In the genomic region with DNA sequence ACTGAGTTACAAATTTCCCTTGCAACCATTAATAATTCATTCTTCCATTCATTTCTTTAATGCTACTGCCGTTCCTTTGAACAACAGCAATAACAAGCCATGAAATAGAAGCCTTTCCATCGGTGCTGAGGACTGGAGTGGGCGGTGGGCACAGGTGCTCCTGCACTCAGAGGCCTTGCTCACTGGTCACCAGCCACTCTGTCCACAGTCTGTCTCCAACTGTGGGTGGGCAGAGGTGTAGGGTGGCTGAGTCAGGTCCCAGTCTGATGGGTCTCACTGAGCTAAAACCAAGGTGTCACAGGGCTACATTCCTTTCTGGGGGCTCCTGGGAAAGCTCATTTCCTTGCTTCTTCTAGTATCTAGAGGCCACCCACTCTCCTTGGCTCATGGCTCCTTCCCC, we compare ENCODE assay signal across 32 cellular contexts. TPM values are rescaled to one million over a fixed set of nuclear protein-coding genes. Genes with fewer than 3 reads are reported as not detected.
"Had no signal": no experiment of that assay in that cellular context is flagged by ENCODE, and none has a peak within 500 bp of the region (broad histone marks: within the 10 kb centered on the region; RNA-seq: fewer than 3 reads in every experiment).

No MANE protein-coding gene starts in this region.

- H3K27ac ChIP-seq: brain microvascular endothelial cell, Peyer's patch, SJSA1 had no signal

- H3K9ac ChIP-seq: SK-N-SH had no signal

- H3K36me3 ChIP-seq: brain microvascular endothelial cell, Peyer's patch, SJSA1 had no signal

- H3K4me3 Mint-ChIP-seq: activated CD4-positive, alpha-beta memory T cell treated with anti-CD3 and anti-CD28 coated beads for 36 hours; activated CD4-positive, alpha-beta T cell treated with anti-CD3 and anti-CD28 coated beads for 36 hours; activated CD4-positive, alpha-beta T cell treated with anti-CD3 and anti-CD28 coated beads, Interleukin-2, amount 10 ng/mL, durations not matched to agents 7 days and 5 days; activated naive CD8-positive, alpha-beta T cell treated with anti-CD3 and anti-CD28 coated beads for 36 hours; activated T-cell treated with anti-CD3 and anti-CD28 coated beads, Interleukin-2, amount 50 U/mL, for 72 hours; activated T-helper 17 cell treated with anti-CD3 and anti-CD28 coated beads, Interleukin-2, amount 50 U/mL, for 72 hours; T-helper 1 cell treated with Interleukin-12 subunit alpha and Interleukin-12 subunit beta and Interleukin-4 antibody, amounts not matched to agents 30 μg/mL and 1 μg/mL, for 36 hours; T-helper 2 cell treated with Interferon-gamma antibody and Interleukin-4, amounts not matched to agents 5 μg/mL and 100 μg/mL, for 36 hours; WTC11 had no signal

- H3K36me3 Mint-ChIP-seq: activated CD4-positive, alpha-beta memory T cell treated with anti-CD3 and anti-CD28 coated beads for 36 hours; activated naive CD8-positive, alpha-beta T cell treated with anti-CD3 and anti-CD28 coated beads for 36 hours had no signal

- ATAC-seq: activated CD4-positive, alpha-beta T cell treated with anti-CD3 and anti-CD28 coated beads for 36 hours; activated CD4-positive, CD25-positive, alpha-beta regulatory T cell treated with anti-CD3 and anti-CD28 coated beads, Interleukin-2, amount 50 U/mL, for 24 hours; activated T-cell treated with anti-CD3 and anti-CD28 coated beads, Interleukin-2, amount 50 U/mL, for 72 hours; activated T-helper 17 cell treated with anti-CD3 and anti-CD28 coated beads, Interleukin-2, amount 50 U/mL, for 72 hours; PC-3; WTC11 had no signal

- H3K27ac Mint-ChIP-seq: activated CD4-positive, alpha-beta memory T cell treated with anti-CD3 and anti-CD28 coated beads for 36 hours; activated CD4-positive, alpha-beta T cell treated with anti-CD3 and anti-CD28 coated beads for 36 hours; activated CD4-positive, alpha-beta T cell treated with anti-CD3 and anti-CD28 coated beads, Interleukin-2, amount 10 ng/mL, durations not matched to agents 7 days and 5 days; activated naive CD8-positive, alpha-beta T cell treated with anti-CD3 and anti-CD28 coated beads for 36 hours; activated T-cell treated with anti-CD3 and anti-CD28 coated beads, Interleukin-2, amount 50 U/mL, for 72 hours; activated T-helper 17 cell treated with anti-CD3 and anti-CD28 coated beads, Interleukin-2, amount 50 U/mL, for 72 hours; T-helper 1 cell treated with Interleukin-12 subunit alpha and Interleukin-12 subunit beta and Interleukin-4 antibody, amounts not matched to agents 30 μg/mL and 1 μg/mL, for 36 hours; T-helper 2 cell treated with Interferon-gamma antibody and Interleukin-4, amounts not matched to agents 5 μg/mL and 100 μg/mL, for 36 hours; WTC11 had no signal

- H3K9me3 Mint-ChIP-seq: activated CD4-positive, alpha-beta T cell treated with anti-CD3 and anti-CD28 coated beads, Interleukin-2, amount 10 ng/mL, durations not matched to agents 7 days and 5 days; T-helper 2 cell treated with Interferon-gamma antibody and Interleukin-4, amounts not matched to agents 5 μg/mL and 100 μg/mL, for 36 hours had no signal

- H3K4me1 ChIP-seq: SJSA1 had no signal

- H3K4me3 ChIP-seq: Peyer's patch, SJSA1 had no signal

- H3K4me2 ChIP-seq: SK-N-SH had no signal

- H3K4me1 Mint-ChIP-seq: activated CD4-positive, alpha-beta T cell treated with anti-CD3 and anti-CD28 coated beads for 36 hours; activated CD4-positive, alpha-beta T cell treated with anti-CD3 and anti-CD28 coated beads, Interleukin-2, amount 10 ng/mL, durations not matched to agents 7 days and 5 days; activated naive CD8-positive, alpha-beta T cell treated with anti-CD3 and anti-CD28 coated beads for 36 hours; activated T-helper 17 cell treated with anti-CD3 and anti-CD28 coated beads, Interleukin-2, amount 50 U/mL, for 72 hours had no signal

- DNase-seq: activated CD4-positive, alpha-beta memory T cell treated with anti-CD3 and anti-CD28 coated beads for 36 hours; activated CD4-positive, alpha-beta T cell treated with anti-CD3 and anti-CD28 coated beads for 36 hours; activated CD4-positive, alpha-beta T cell treated with anti-CD3 and anti-CD28 coated beads, Interleukin-2, amount 10 ng/mL, durations not matched to agents 7 days and 5 days; activated effector memory CD4-positive, alpha-beta T cell treated with anti-CD3 and anti-CD28 coated beads, Interleukin-2, amount 50 U/mL, for 16 hours; activated naive CD4-positive, alpha-beta T cell; activated naive CD4-positive, alpha-beta T cell treated with anti-CD3 and anti-CD28 coated beads, Interleukin-2, amount 50 U/mL, for 16 hours; activated naive CD8-positive, alpha-beta T cell treated with anti-CD3 and anti-CD28 coated beads for 36 hours; activated T-cell treated with anti-CD3 and anti-CD28 coated beads, Interleukin-2, amount 50 U/mL, for 1 hour; activated T-cell treated with anti-CD3 and anti-CD28 coated beads, Interleukin-2, amount 50 U/mL, for 72 hours; amniotic stem cell; aorta; brain microvascular endothelial cell; NCI-H1092 treated with DMSO at 0.1 percent for 48 hours; NCI-H2029 treated with DMSO at 0.1 percent for 48 hours; NCI-H2107; NCI-H2171; NCI-H510A; NCI-H526; NCI-H748 treated with DMSO at 0.1 percent for 48 hours; NK-92 treated with Interleukin-12 subunit alpha and Interleukin-12 subunit beta, amount 100 ng/mL, for 24 hours; PC-3; RPMI8226; SHP77 treated with DMSO at 0.1 percent for 48 hours; SK-N-SH had no signal

- H3K9me3 ChIP-seq: Peyer's patch, SJSA1, SK-N-SH had no signal

- H3K27me3 ChIP-seq: brain microvascular endothelial cell, Peyer's patch, SJSA1 had no signal

- H3K27me3 Mint-ChIP-seq: activated naive CD8-positive, alpha-beta T cell treated with anti-CD3 and anti-CD28 coated beads for 36 hours had no signal

RNA-seq across cellular contexts. Expression of a gene that starts 6.3 kb away (rescaled TPM):
- total RNA-seq: activated CD4-positive, alpha-beta memory T cell treated with anti-CD3 and anti-CD28 coated beads for 36 hours; activated CD4-positive, alpha-beta T cell treated with anti-CD3 and anti-CD28 coated beads for 36 hours; activated CD4-positive, alpha-beta T cell treated with anti-CD3 and anti-CD28 coated beads, Interleukin-2, amount 10 ng/mL, durations not matched to agents 7 days and 5 days; activated naive CD8-positive, alpha-beta T cell treated with anti-CD3 and anti-CD28 coated beads for 36 hours; activated T-cell treated with anti-CD3 and anti-CD28 coated beads, Interleukin-2, amount 50 U/mL, for 72 hours; activated T-helper 17 cell treated with anti-CD3 and anti-CD28 coated beads, Interleukin-2, amount 50 U/mL, for 72 hours; aorta; M059J; PC-3; SJSA1 had no signal
- polyA plus RNA-seq: SK-N-SH had no signal
